Comparison of ENCODE assay signal across 1 cellular context in genomic region chr19:58471736-58472135, GRCh38.
A peak's percentile ranks its signal among the peaks of the same experiment; 100 is the strongest.
TF ChIP-seq lines count a peak whose summit lies in the region.

No MANE protein-coding gene starts in this region.

TF ChIP-seq in K562, 482 proteins besides CTCF, POLR2A, EP300 and RAD21 (continued from another document):
- TF ChIP-seq ZBTB33 (CRISPR knock-in tag; IDR thresholded peaks at IDR 0.05) (peak; percentile 77; the same call in 1 of the 2 replicates), ZSCAN29 (IDR thresholded peaks at IDR 0.05) (no peak), ZNF696 (CRISPR knock-in tag; conservative IDR thresholded peaks at IDR 0.05) (no peak), HSF4 (CRISPR knock-in tag; IDR thresholded peaks at IDR 0.05; ENCODE audit: borderline replicate concordance) (no peak), ZNF140 (CRISPR knock-in tag; IDR thresholded peaks at IDR 0.05) (no peak), ZFP30 (CRISPR knock-in tag; IDR thresholded peaks at IDR 0.05; ENCODE audit: borderline replicate concordance) (no peak), FIP1L1 (IDR thresholded peaks at IDR 0.05; ENCODE audit: low read depth, low read length, poor library complexity, severe bottlenecking) (peak; percentile 27)
